ENCODE assay signal across 8 cellular contexts in genomic region chr5:116137544-116138378, GRCh38. TPM values are rescaled to one million over a fixed set of nuclear protein-coding genes. Genes with fewer than 3 reads are reported as not detected.
DNase-seq lines count a peak whose midpoint lies in the region; ATAC-seq, FAIRE-seq and TF ChIP-seq lines count a peak whose summit lies in the region.

No MANE protein-coding gene starts in this region.

- H3K4me3 ChIP-seq in breast epithelium, result no peak overlapping the region

- FAIRE-seq in urothelium cell line (lab: Jason Lieb, UNC), result no peak

- no peaks in the 10 kb centered on the region for H3K27me3 ChIP-seq in breast epithelium

- TF ChIP-seq POLR2A in breast epithelium (IDR thresholded peaks at IDR 0.05), result no peak

- TF ChIP-seq CTCF in breast epithelium (IDR thresholded peaks at IDR 0.05), result peak in 2 of 3 donors; percentile 53 to 75

- no peaks in the 10 kb centered on the region for H3K36me3 ChIP-seq in breast epithelium

- intact Hi-C loops in breast epithelium (cut with DNase I; ENCODE audit: low total_unique reads) (no loop called here), left colon (cut with DNase I, micrococcal nuclease) (loop anchor here in 1 of 2 donors (5.0 to 10.0 kb wide), 2 partner anchors 440 to 807 kb away; no protein-coding TSS in a partner anchor)

- H3K27ac ChIP-seq in breast epithelium, result no peak overlapping the region

- DNase-seq in DMS153 treated with DMSO at 0.1 percent for 48 hours (lab: John Stamatoyannopoulos, UW; ENCODE audit: unreplicated experiment) (peak; percentile 16), DMS153 (lab: John Stamatoyannopoulos, UW) (no peak), NCI-H69 (lab: John Stamatoyannopoulos, UW) (peak; percentile 84), breast epithelium (ENCODE audit: low spot score in 2 of 2) (no peak), left colon (no peak), urothelium cell line (ENCODE audit: low spot score) (peak; percentile 16)

- ATAC-seq in HG03095 (IDR thresholded peaks at IDR 0.05; ENCODE audit: unreplicated experiment) (peak; percentile 50), left colon (peak; percentile 50), GM21528 (IDR thresholded peaks at IDR 0.05; ENCODE audit: low FRiP score, unreplicated experiment) (no peak)

- H3K9me3 ChIP-seq in breast epithelium, result no peaks in the 10 kb centered on the region

- no peaks in the 10 kb centered on the region for H3K4me1 ChIP-seq in breast epithelium

RNA-seq across cellular contexts. Expression of gene COMMD10, which starts 52.9 kb away (rescaled TPM):
- total RNA-seq in breast epithelium (10 to 100 TPM; 37.6 to 57.8 (median 54.1) TPM), left colon (10 to 100 TPM; 23.4 to 27.2 TPM)

Comparison
In these comparisons a context has a peak if more than half of its experiments do, and no peak if none do; other contexts are left out.
1. DNase-seq: peak in DMS153 treated with DMSO at 0.1 percent for 48 hours (single experiment), NCI-H69 (single experiment) and urothelium cell line (single experiment); none in DMS153 (single experiment), breast epithelium (0 of 2) and left colon (0 of 2).